In genomic region chr9:127531676-127532075, GRCh38 we compare ENCODE assay signal across 22 cellular contexts.
"Had no signal": no experiment of that assay in that cellular context is flagged by ENCODE, and none has a peak within 500 bp of the region (broad histone marks: within the 10 kb centered on the region; RNA-seq: fewer than 3 reads in every experiment).

No MANE protein-coding gene starts in this region.

- FAIRE-seq: frontal cortex, TTC549 had no signal

- H3K27me3 ChIP-seq: brain microvascular endothelial cell, tibial nerve, vagina had no signal

- H3K36me3 Mint-ChIP-seq: naive B cell had no signal

- H2AFZ ChIP-seq: parathyroid adenoma had no signal

- H3K27ac ChIP-seq: brain microvascular endothelial cell, epithelial cell of prostate, parathyroid adenoma, vagina had no signal

- H3K4me3 ChIP-seq: lung, tibial nerve, vagina had no signal

- H3K9me3 Mint-ChIP-seq: activated B cell treated with CpG ODN at 0.5 μM for 24 hours had no signal

- H3K9ac ChIP-seq: parathyroid adenoma had no signal

- H3K27ac Mint-ChIP-seq: activated B cell treated with CpG ODN at 0.5 μM for 24 hours; activated naive CD8-positive, alpha-beta T cell treated with anti-CD3 and anti-CD28 coated beads, Interleukin-2, amount 10 ng/mL, durations not matched to agents 7 days and 5 days; activated T-helper 1 cell treated with anti-CD3 and anti-CD28 coated beads, Interleukin-12 subunit alpha, Interleukin-12 subunit beta, Interleukin-2, Interleukin-4 antibody, amounts not matched to agents 30 ng/mL and 10 ng/mL and 1 ng/mL, durations not matched to agents 14 hours and 24 hours and 36 hours had no signal

- H3K27me3 Mint-ChIP-seq: activated B cell treated with CpG ODN at 0.5 μM for 24 hours; activated naive CD8-positive, alpha-beta T cell treated with anti-CD3 and anti-CD28 coated beads, Interleukin-2, amount 10 ng/mL, durations not matched to agents 7 days and 5 days; naive B cell had no signal

- ATAC-seq: left cardiac atrium had no signal

- DNase-seq: activated B cell treated with CpG ODN at 0.5 μM for 24 hours; activated CD4-positive, alpha-beta T cell treated with anti-CD3 and anti-CD28 coated beads for 48 hours; activated naive CD4-positive, alpha-beta T cell; activated naive CD8-positive, alpha-beta T cell treated with anti-CD3 and anti-CD28 coated beads, Interleukin-2, amount 10 ng/mL, durations not matched to agents 7 days and 5 days; anterior cingulate cortex; brain microvascular endothelial cell; cortex of kidney; effector memory CD4-positive, alpha-beta T cell; head of caudate nucleus; left cardiac atrium; naive B cell; stimulated activated CD4-positive, alpha-beta T cell treated with anti-CD3 and anti-CD28 coated beads, Interleukin-2, amount 100 ng/mL, for 48 hours; stimulated activated naive CD4-positive, alpha-beta T cell treated with Interleukin-2 at 50 U/mL for 16 hours; substantia nigra had no signal

- H3K79me2 ChIP-seq: parathyroid adenoma had no signal

- H3K4me3 Mint-ChIP-seq: activated B cell treated with CpG ODN at 0.5 μM for 24 hours; activated naive CD8-positive, alpha-beta T cell treated with anti-CD3 and anti-CD28 coated beads, Interleukin-2, amount 10 ng/mL, durations not matched to agents 7 days and 5 days; activated T-helper 1 cell treated with anti-CD3 and anti-CD28 coated beads, Interleukin-12 subunit alpha, Interleukin-12 subunit beta, Interleukin-2, Interleukin-4 antibody, amounts not matched to agents 30 ng/mL and 10 ng/mL and 1 ng/mL, durations not matched to agents 14 hours and 24 hours and 36 hours; naive B cell had no signal

- H3K4me1 Mint-ChIP-seq: activated B cell treated with CpG ODN at 0.5 μM for 24 hours, naive B cell had no signal

- H3K9me3 ChIP-seq: tibial nerve, vagina had no signal
